Comparison of ENCODE assay signal across 11 cellular contexts in the genomic region with DNA sequence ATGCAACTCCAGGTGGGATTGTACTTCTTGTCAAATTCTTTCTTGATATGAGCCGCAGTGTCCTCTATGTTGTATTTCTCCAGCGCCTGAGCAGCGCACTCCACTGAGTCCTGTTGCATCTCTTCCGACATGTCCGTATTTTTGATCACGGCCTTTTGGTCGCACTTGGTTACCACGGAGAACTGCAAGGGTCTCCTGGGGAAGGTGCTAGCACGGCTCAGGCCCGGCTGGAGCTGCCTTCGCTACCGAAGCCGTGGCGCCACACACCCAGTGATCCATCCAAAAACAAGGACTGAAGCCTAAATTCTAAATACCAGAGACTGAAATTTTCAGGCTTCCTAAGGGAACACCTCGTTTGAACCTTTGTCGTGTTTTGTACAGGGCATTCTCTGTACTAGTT.
"Had no signal": no experiment of that assay in that cellular context is flagged by ENCODE, and none has a peak within 500 bp of the region (broad histone marks: within the 10 kb centered on the region; RNA-seq: fewer than 3 reads in every experiment).

No MANE protein-coding gene starts in this region.

- ATAC-seq: GM23338, HCT116 had no signal

- H3K9me3 ChIP-seq: HAP-1 had no signal

- H3K9ac ChIP-seq: GM23248 had no signal

- H2AFZ ChIP-seq: GM23248, GM23338 had no signal

- H3K4me1 ChIP-seq: HAP-1 had no signal

- H3K27ac ChIP-seq: GM23248 had no signal

- H3K4me2 ChIP-seq: GM23338 had no signal

- FAIRE-seq: H1, H54 had no signal

- DNase-seq: GM23248, GOT3, H7, H9, HCEC 1CT, HFFc6 had no signal

- H3K4me3 ChIP-seq: GM23248, GM23338, HAP-1 had no signal

- H3K36me3 ChIP-seq: HAP-1 had no signal
